In genomic region chr10:83536426-83536825, GRCh38 we compare ENCODE assay signal across 24 cellular contexts.
"Had no signal": no experiment of that assay in that cellular context is flagged by ENCODE, and none has a peak within 500 bp of the region (broad histone marks: within the 10 kb centered on the region; RNA-seq: fewer than 3 reads in every experiment).

No MANE protein-coding gene starts in this region.

- DNase-seq: activated CD4-positive, alpha-beta T cell treated with anti-CD3 and anti-CD28 coated beads for 4 hours; activated CD4-positive, alpha-beta T cell treated with anti-CD3 and anti-CD28 coated beads, Interleukin-2, amount 50 U/mL, for 4 hours; activated naive CD4-positive, alpha-beta T cell treated with Interleukin-2 at 50 U/mL for 16 hours; activated T-cell treated with anti-CD3 and anti-CD28 coated beads for 4 hours; activated T-cell treated with anti-CD3 and anti-CD28 coated beads, Interleukin-2, amount 50 U/mL, for 72 hours; adrenal gland; central memory CD4-positive, alpha-beta T cell; foreskin keratinocyte; islet precursor cell; left ventricle myocardium inferior; posterior cingulate gyrus; small intestine; stimulated activated CD4-positive, alpha-beta T cell treated with anti-CD3 and anti-CD28 coated beads, Interleukin-1b, Interleukin-23, amount 100 ng/mL, for 48 hours; stimulated activated CD4-positive, alpha-beta T cell treated with anti-CD3 and anti-CD28 coated beads, Interleukin-4, amount 100 ng/mL, for 4 hours; stimulated activated CD8-positive, alpha-beta memory T cell treated with anti-CD3 and anti-CD28 coated beads, Interleukin-4, amount 100 ng/mL, for 48 hours; stimulated activated naive CD8-positive, alpha-beta T cell treated with anti-CD3 and anti-CD28 coated beads, Interleukin-15, amount 100 ng/mL, for 72 hours; T-helper 9 cell; thyroid gland; upper lobe of right lung had no signal

- H3K4me1 ChIP-seq: adrenal gland, ascending aorta, breast epithelium, foreskin keratinocyte, upper lobe of right lung had no signal

- H3K4me3 ChIP-seq: adrenal gland, ascending aorta, breast epithelium, left ventricle myocardium inferior, thyroid gland, upper lobe of right lung had no signal

- H3K27me3 ChIP-seq: adrenal gland, ascending aorta, breast epithelium, foreskin keratinocyte, thyroid gland, upper lobe of right lung had no signal

- ATAC-seq: activated T-cell treated with anti-CD3 and anti-CD28 coated beads, Interleukin-2, amount 50 U/mL, for 72 hours; foreskin keratinocyte; sciatic nerve; stimulated activated memory B cell treated with anti-CD40 and anti-IgM and Interleukin-4, amounts not matched to agents 10 μg/mL and 1 μg/mL and 100 μg/mL, for 72 hours; stimulated activated naive CD8-positive, alpha-beta T cell treated with anti-CD3 and anti-CD28 coated beads, Interleukin-15, amount 100 ng/mL, for 72 hours; upper lobe of right lung had no signal

- H3K36me3 ChIP-seq: adrenal gland, ascending aorta, breast epithelium, left ventricle myocardium inferior, thyroid gland, upper lobe of right lung had no signal

- H3K9me3 ChIP-seq: adrenal gland, ascending aorta, breast epithelium, thyroid gland, upper lobe of right lung had no signal

- H3K27ac ChIP-seq: adrenal gland, ascending aorta, breast epithelium, foreskin keratinocyte, left ventricle myocardium inferior, thyroid gland, upper lobe of right lung, VCaP had no signal
